21 cellular contexts compared by ENCODE assay signal in genomic region chr7:391961-392524, GRCh38.
DNase-seq lines count a peak whose midpoint lies in the region; ATAC-seq and TF ChIP-seq lines count a peak whose summit lies in the region.
"Had no signal": no experiment of that assay in that cellular context is flagged by ENCODE, and none has a peak within 500 bp of the region (broad histone marks: within the 10 kb centered on the region; RNA-seq: fewer than 3 reads in every experiment).

No MANE protein-coding gene starts in this region.

- POLR2A ChIA-PET in A673 (lab: Charles Lee; ENCODE audit: low non-redundant PET), result no interaction called here

- H3K4me1 ChIP-seq in RWPE2 (ENCODE audit: insufficient read depth, poor library complexity, severe bottlenecking) (no peaks in the 10 kb centered on the region), A673 (ENCODE audit: insufficient read depth, low read length, poor library complexity, severe bottlenecking) (no peaks in the 10 kb centered on the region)
- H3K4me1 ChIP-seq: esophagus muscularis mucosa, left lung had no signal

- ATAC-seq in activated CD4-positive, CD25-positive, alpha-beta regulatory T cell treated with anti-CD3 and anti-CD28 coated beads, Interleukin-2, amount 50 U/mL, for 24 hours, result no peak
- ATAC-seq in RWPE2 (ENCODE audit: low read depth) (peak; percentile 21; the same call in 2 of the 3 replicates), left ventricle myocardium superior (no peak), sciatic nerve (no peak), GM21737 (IDR thresholded peaks at IDR 0.05; ENCODE audit: unreplicated experiment) (no peak)
- ATAC-seq: activated naive CD4-positive, alpha-beta T cell treated with anti-CD3 and anti-CD28 coated beads, Interleukin-2, amount 50 U/mL, for 72 hours; left lung had no signal

- peaks cover 5% of the 10 kb centered on the region for H3K9me3 ChIP-seq in RWPE2 (ENCODE audit: severe bottlenecking)
- H3K9me3 ChIP-seq in A673 (ENCODE audit: low read depth, low read length, poor library complexity, severe bottlenecking), result peaks cover 17% of the 10 kb centered on the region

- no TSS peak for BruUV-seq in A673 (replicated peaks; lab: Mats Ljungman, UMichigan)

- H3K36me3 ChIP-seq in RWPE2 (ENCODE audit: low read depth) (no peaks in the 10 kb centered on the region), A673 (ENCODE audit: insufficient read depth, low read length, poor library complexity, severe bottlenecking) (no peaks in the 10 kb centered on the region)
- H3K36me3 ChIP-seq: esophagus muscularis mucosa, left lung had no signal

- intact Hi-C loops in left ventricle myocardium superior (cut with micrococcal nuclease) (no loop called here), sciatic nerve (cut with DNase I) (no loop called here), A673 (cut with micrococcal nuclease; ENCODE audit: unreplicated experiment) (no loop called here)

- CTCF ChIA-PET in A673 (lab: Charles Lee), result no interaction called here

- TF ChIP-seq CTCF in RWPE2 (IDR thresholded peaks at IDR 0.05; ENCODE audit: poor library complexity, severe bottlenecking), result no peak
- no peak for TF ChIP-seq CTCF in A673 (conservative IDR thresholded peaks at IDR 0.05; ENCODE audit: low read depth, low read length)

- H3K4me3 ChIP-seq in RWPE2 (ENCODE audit: severe bottlenecking) (no peak overlapping the region), A673 (ENCODE audit: low read depth, low read length, poor library complexity, severe bottlenecking) (no peak overlapping the region)
- H3K4me3 ChIP-seq: esophagus muscularis mucosa, left lung had no signal

- H3K27me3 ChIP-seq in RWPE2 (ENCODE audit: insufficient read depth, poor library complexity, severe bottlenecking), result no peaks in the 10 kb centered on the region
- H3K27me3 ChIP-seq in A673 (replicated peaks; ENCODE audit: insufficient read depth, low read depth, low read length, poor library complexity), result no peaks in the 10 kb centered on the region
- H3K27me3 ChIP-seq: esophagus muscularis mucosa, left lung had no signal

- no peak overlapping the region for H3K27ac ChIP-seq in RWPE2 (ENCODE audit: poor library complexity, severe bottlenecking)
- no peak overlapping the region for H3K27ac ChIP-seq in A673 (ENCODE audit: low read depth, low read length, poor library complexity, severe bottlenecking)
- H3K27ac ChIP-seq: esophagus muscularis mucosa, left lung had no signal

- peak; percentile 21 for DNase-seq in activated CD4-positive, CD25-positive, alpha-beta regulatory T cell treated with anti-CD3 and anti-CD28 coated beads, Interleukin-2, amount 50 U/mL, for 72 hours
- no peak for DNase-seq in RWPE2 (ENCODE audit: low spot score)
- peak; percentile 20 for DNase-seq in left ventricle myocardium superior
- peak; percentile 30 for DNase-seq in sciatic nerve (ENCODE audit: low spot score)
- DNase-seq in A673 (ENCODE audit: low spot score), result no peak
- no peak for DNase-seq in OCI-M2 (lab: John Stamatoyannopoulos, UW; ENCODE audit: unreplicated experiment)
- DNase-seq: activated CD4-positive, CD25-positive, alpha-beta regulatory T cell; DMS79 treated with DMSO at 0.1 percent for 48 hours; effector memory CD4-positive, alpha-beta T cell; HFFc6; Kasumi-1; NCI-H526 treated with DMSO at 0.1 percent for 48 hours; RPMI8226; stimulated activated CD4-positive, alpha-beta T cell treated with anti-CD3 and anti-CD28 coated beads, Interleukin-12 subunit alpha, Interleukin-12 subunit beta, amount 100 ng/mL, for 4 hours; T1000; trophoblast cell had no signal

Comparison
In these comparisons a context has a peak if more than half of its experiments do, and no peak if none do; other contexts are left out.
1. DNase-seq: peak in activated CD4-positive, CD25-positive, alpha-beta regulatory T cell treated with anti-CD3 and anti-CD28 coated beads, Interleukin-2, amount 50 U/mL, for 72 hours (single experiment), left ventricle myocardium superior (single experiment) and sciatic nerve (single experiment); none in RWPE2 (single experiment), A673 (single experiment) and OCI-M2 (single experiment).